In the genomic region with DNA sequence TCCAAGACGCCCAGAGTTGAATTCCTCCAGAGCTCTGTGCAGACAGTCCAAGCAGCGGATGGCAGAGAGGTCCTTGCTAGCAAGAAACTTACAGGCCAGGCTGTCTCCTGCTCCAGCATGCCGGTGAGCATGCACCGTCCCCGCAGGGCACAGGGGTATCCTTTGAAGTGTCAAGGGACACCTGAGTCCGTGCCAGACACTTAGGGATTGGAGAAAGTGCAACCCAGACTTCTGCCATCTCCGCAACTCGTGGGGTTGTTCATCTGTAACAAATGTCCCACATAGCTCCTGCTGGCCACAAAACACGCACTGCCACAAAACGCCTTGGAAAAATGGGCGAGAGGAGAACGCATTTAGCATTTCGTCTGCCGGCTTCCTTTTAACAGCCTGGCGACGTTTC, we compare ENCODE assay signal across 19 cellular contexts. TPM values are rescaled to one million over a fixed set of nuclear protein-coding genes. Genes with fewer than 3 reads are reported as not detected.
A peak's percentile ranks its signal among the peaks of the same experiment; 100 is the strongest.
DNase-seq lines count a peak whose midpoint lies in the region; ATAC-seq and TF ChIP-seq lines count a peak whose summit lies in the region.
"Had no signal": no experiment of that assay in that cellular context is flagged by ENCODE, and none has a peak within 500 bp of the region (broad histone marks: within the 10 kb centered on the region; RNA-seq: fewer than 3 reads in every experiment).

No MANE protein-coding gene starts in this region.

- H3K36me3 Mint-ChIP-seq in GM23338 (ENCODE audit: low read depth) (peaks cover 25% of the 10 kb centered on the region), WTC11 (peaks cover 11% of the 10 kb centered on the region), memory B cell (peaks cover 4% of the 10 kb centered on the region)

- DNase-seq in GM23338 (ENCODE audit: low spot score) (peak; percentile 17), WTC11 (ENCODE audit: low spot score) (no peak), memory B cell (ENCODE audit: low spot score in 2 of 2) (no peak), AG08396 (ENCODE audit: low spot score) (no peak), COLO829 (ENCODE audit: low spot score) (no peak), retina (no peak), left lobe of liver (ENCODE audit: low spot score) (no peak)
- DNase-seq: activated gamma-delta T cell; cortex of kidney; H7; hippocampal formation; mesenchymal stem cell; NCI-H1105; NCI-H526; SHP77 treated with DMSO at 0.1 percent for 48 hours; stimulated activated CD4-positive, alpha-beta T cell treated with anti-CD3 and anti-CD28 coated beads, Interleukin-15, amount 100 ng/mL, for 24 hours; T-cell had no signal

- ATAC-seq in GM23338 = no peak
- ATAC-seq in WTC11 = no peak
- no peak for ATAC-seq in memory B cell (ENCODE audit: low read depth)
- no peak for ATAC-seq in left lobe of liver

- TF ChIP-seq CTCF in GM23338 (conservative IDR thresholded peaks at IDR 0.05; ENCODE audit: low read depth in 2 of 2) (no peak), WTC11 (IDR thresholded peaks at IDR 0.05) (no peak)

- H3K36me3 ChIP-seq in BLaER1 treated with 17β-estradiol and CSF1 and Interleukin-3, amounts not matched to agents 10 nM and 100 nM = peaks cover 53 to 78% (median 67%) of the 10 kb centered on the region in 11 experiments
- no peaks in the 10 kb centered on the region for H3K36me3 ChIP-seq in GM23338 (ENCODE audit: insufficient read depth)

- H3K4me3 Mint-ChIP-seq in GM23338 (no peak overlapping the region), WTC11 (no peak overlapping the region), memory B cell (no peak overlapping the region)
- H3K4me3 Mint-ChIP-seq: T-cell had no signal

- no peak overlapping the region for H2AFZ ChIP-seq in GM23338

- 0 out of 2 replicates have a peak, but pooled peaks cover 5% of the 10 kb centered on the region for H3F3A ChIP-seq in GM23338 (replicated peaks; ENCODE audit: low read depth)

- no peaks in the 10 kb centered on the region for H3K79me2 ChIP-seq in GM23338 (replicated peaks; ENCODE audit: insufficient read depth)

- POLR2A ChIA-PET in WTC11 (lab: Charles Lee) = no interaction called here

- CTCF ChIA-PET in WTC11 (lab: Charles Lee) = interaction anchor here (0.8 to 1.3 kb wide), 3 partner anchors 23 to 67 kb away, joined by 3 to 5 read pairs (median 5); no protein-coding TSS in a partner anchor

- H3K9me3 Mint-ChIP-seq in GM23338 (peaks cover 3% of the 10 kb centered on the region; the same call in 1 of the 3 replicates), WTC11 (no peaks in the 10 kb centered on the region), memory B cell (no peaks in the 10 kb centered on the region)
- H3K9me3 Mint-ChIP-seq: T-cell had no signal

- H3K27ac Mint-ChIP-seq in GM23338 = no peak overlapping the region; the same call in 1 of the 2 replicates
- H3K27ac Mint-ChIP-seq in WTC11 = peak overlapping the region; percentile 49; the same call in 1 of the 2 replicates
- H3K27ac Mint-ChIP-seq in memory B cell = peak overlapping the region; percentile 22
- H3K27ac Mint-ChIP-seq: T-cell had no signal

- H3K9me3 ChIP-seq in BLaER1 treated with 17β-estradiol and CSF1 and Interleukin-3, amounts not matched to agents 10 nM and 100 nM (replicated peaks in 1 of 11) = no peaks in the 10 kb centered on the region

- H3K9me2 ChIP-seq in GM23338 (ENCODE audit: insufficient read depth) = no peaks in the 10 kb centered on the region

- H3K4me3 ChIP-seq in BLaER1 treated with 17β-estradiol and CSF1 and Interleukin-3, amounts not matched to agents 10 nM and 100 nM = no peak overlapping the region
- H3K4me3 ChIP-seq in GM23338 = no peak overlapping the region

- H4K20me1 ChIP-seq in BLaER1 treated with 17β-estradiol and CSF1 and Interleukin-3, amounts not matched to agents 10 nM and 100 nM = peaks cover 37 to 99% (median 81%) of the 10 kb centered on the region in 11 experiments
- no peaks in the 10 kb centered on the region for H4K20me1 ChIP-seq in GM23338 (replicated peaks; ENCODE audit: insufficient read depth)

- H3K27me3 Mint-ChIP-seq in GM23338 (ENCODE audit: insufficient read depth, low read depth, poor library complexity) (peaks cover 4% of the 10 kb centered on the region), WTC11 (ENCODE audit: low read depth) (no peaks in the 10 kb centered on the region), memory B cell (peaks cover 1% of the 10 kb centered on the region)
- H3K27me3 Mint-ChIP-seq: T-cell had no signal

- H3K4me2 ChIP-seq in BLaER1 treated with 17β-estradiol and CSF1 and Interleukin-3, amounts not matched to agents 10 nM and 100 nM = peak overlapping the region; percentile 58 to 77 (median 66)
- no peak overlapping the region for H3K4me2 ChIP-seq in GM23338

- peaks cover 43 to 75% (median 62%) of the 10 kb centered on the region in 10 experiments for H3K4me1 ChIP-seq in BLaER1 treated with 17β-estradiol and CSF1 and Interleukin-3, amounts not matched to agents 10 nM and 100 nM
- H3K4me1 ChIP-seq in GM23338 (ENCODE audit: insufficient read depth) = no peaks in the 10 kb centered on the region
- H3K4me1 ChIP-seq: foreskin keratinocyte had no signal

- H3K9ac ChIP-seq in BLaER1 treated with 17β-estradiol and CSF1 and Interleukin-3, amounts not matched to agents 10 nM and 100 nM = peak overlapping the region in 2 of 11 experiments; percentile 1 to 52; a peak in 5 of 22 replicates

- H3K4me1 Mint-ChIP-seq in GM23338 (no peaks in the 10 kb centered on the region; the same call in 2 of the 3 replicates), WTC11 (no peaks in the 10 kb centered on the region), memory B cell (peaks cover 7% of the 10 kb centered on the region)

- H3K27ac ChIP-seq in BLaER1 treated with 17β-estradiol and CSF1 and Interleukin-3, amounts not matched to agents 10 nM and 100 nM = no peak overlapping the region; a peak in 1 of 22 replicates
- H3K27ac ChIP-seq in GM23338 (ENCODE audit: low read depth) = no peak overlapping the region
- H3K27ac ChIP-seq: foreskin keratinocyte had no signal

- no peaks in the 10 kb centered on the region for H3K27me3 ChIP-seq in BLaER1 treated with 17β-estradiol and CSF1 and Interleukin-3, amounts not matched to agents 10 nM and 100 nM
- H3K27me3 ChIP-seq in GM23338 (ENCODE audit: insufficient read depth) = no peaks in the 10 kb centered on the region
- H3K27me3 ChIP-seq: foreskin keratinocyte had no signal

TF ChIP-seq in GM23338, 12 proteins besides CTCF, POLR2A, EP300 and RAD21:
- TF ChIP-seq STAT1 (IDR thresholded peaks at IDR 0.05; ENCODE audit: unreplicated experiment) (no peak), POLR2AphosphoS5 (IDR thresholded peaks at IDR 0.05; ENCODE audit: low read depth) (no peak)
TF ChIP-seq in GM23338: peak in this region for 0.

TF ChIP-seq in WTC11, 78 proteins besides CTCF, POLR2A, EP300 and RAD21:
- no peak for TF ChIP-seq NR3C1 (CRISPR knock-in tag; conservative IDR thresholded peaks at IDR 0.05; ENCODE audit: low read depth)
- no peak for TF ChIP-seq SMAD3 (CRISPR knock-in tag; IDR thresholded peaks at IDR 0.05; ENCODE audit: borderline replicate concordance)
- no peak for TF ChIP-seq GTF2I (CRISPR knock-in tag; conservative IDR thresholded peaks at IDR 0.05)
- TF ChIP-seq, protein P1, sequence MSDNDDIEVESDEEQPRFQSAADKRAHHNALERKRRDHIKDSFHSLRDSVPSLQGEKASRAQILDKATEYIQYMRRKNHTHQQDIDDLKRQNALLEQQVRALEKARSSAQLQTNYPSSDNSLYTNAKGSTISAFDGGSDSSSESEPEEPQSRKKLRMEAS (CRISPR knock-in tag; IDR thresholded peaks at IDR 0.05) = no peak
- TF ChIP-seq, protein P2, sequence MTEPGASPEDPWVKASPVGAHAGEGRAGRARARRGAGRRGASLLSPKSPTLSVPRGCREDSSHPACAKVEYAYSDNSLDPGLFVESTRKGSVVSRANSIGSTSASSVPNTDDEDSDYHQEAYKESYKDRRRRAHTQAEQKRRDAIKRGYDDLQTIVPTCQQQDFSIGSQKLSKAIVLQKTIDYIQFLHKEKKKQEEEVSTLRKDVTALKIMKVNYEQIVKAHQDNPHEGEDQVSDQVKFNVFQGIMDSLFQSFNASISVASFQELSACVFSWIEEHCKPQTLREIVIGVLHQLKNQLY (CRISPR knock-in tag; IDR thresholded peaks at IDR 0.05) = no peak
- no peak for TF ChIP-seq USF1 (CRISPR knock-in tag; IDR thresholded peaks at IDR 0.05)
TF ChIP-seq in WTC11: peak in this region for 0.

RNA-seq across cellular contexts. Expression of gene TSPO, which starts 13.3 kb away (rescaled TPM):
- 42.5 and 44.7 TPM in 2 replicates for total RNA-seq in GM23338 (2014; rRNA removed; shearing (Covaris generic))
- 32.3 and 34.6 TPM in 2 replicates for polyA plus RNA-seq in GM23338 (2016; fragmentation: Nextera tagmentation; extraction: Ambion mirVana)
- total RNA-seq in WTC11 (2021) (21.9 to 28.6 TPM (median 23.8 TPM) in 3 replicates), left lobe of liver (32.2 TPM)

RNA-seq across cellular contexts. Expression of gene MCAT, which starts 21.4 kb away (rescaled TPM):
- total RNA-seq in GM23338 (2014; rRNA removed; shearing (Covaris generic)) = 12.3 and 16.9 TPM in 2 replicates
- polyA plus RNA-seq in GM23338 (2016; fragmentation: Nextera tagmentation; extraction: Ambion mirVana) = 9.7 and 10.4 TPM in 2 replicates
- total RNA-seq in WTC11 (2021) = 16.2 to 18.5 TPM (median 16.6 TPM) in 3 replicates
- 13.6 TPM for total RNA-seq in left lobe of liver

RNA-seq across cellular contexts. Expression of gene TTLL12, which starts 22.3 kb away (rescaled TPM):
- total RNA-seq in GM23338 (2014; rRNA removed; shearing (Covaris generic)) = 129 and 147 TPM in 2 replicates
- polyA plus RNA-seq in GM23338 (2016; fragmentation: Nextera tagmentation; extraction: Ambion mirVana) = 43.9 and 46.7 TPM in 2 replicates
- 129 to 134 TPM (median 129 TPM) in 3 replicates for total RNA-seq in WTC11 (2021)
- total RNA-seq in left lobe of liver = 26.6 TPM

RNA-seq across cellular contexts. Expression of gene BIK, which starts 54.1 kb away (rescaled TPM):
- 5.6 and 9.8 TPM in 2 replicates for total RNA-seq in GM23338 (2014; rRNA removed; shearing (Covaris generic))
- polyA plus RNA-seq in GM23338 (2016; fragmentation: Nextera tagmentation; extraction: Ambion mirVana) = 9.6 and 10.4 TPM in 2 replicates
- total RNA-seq in WTC11 (2021) (3.0 to 3.9 TPM (median 3.2 TPM) in 3 replicates), left lobe of liver (0.25 TPM)
